Comparison of ENCODE assay signal across 1 cellular context in the genomic region with DNA sequence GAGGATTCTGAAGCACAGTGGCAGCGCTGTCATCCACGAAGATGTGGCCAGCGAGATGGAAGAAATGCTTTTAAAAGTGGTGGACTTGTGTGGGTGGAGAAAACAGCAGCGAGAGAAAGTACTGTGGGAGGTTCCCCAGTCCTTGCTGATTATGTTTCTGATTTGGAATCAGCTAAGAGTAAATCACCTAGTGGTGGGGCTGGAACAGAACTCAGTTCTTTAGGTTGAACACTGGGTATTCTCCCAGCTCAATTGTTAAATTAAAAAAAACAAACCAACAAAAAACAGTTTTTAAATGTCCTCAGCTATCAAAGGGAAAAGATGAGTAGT.
TF ChIP-seq lines count a peak whose summit lies in the region.

No MANE protein-coding gene starts in this region.

TF ChIP-seq in K562, 482 proteins besides CTCF, POLR2A, EP300 and RAD21 (continued from another document):
- TF ChIP-seq OTX1 (CRISPR knock-in tag; IDR thresholded peaks at IDR 0.05) (no peak), GTF2F1 (IDR thresholded peaks at IDR 0.05; ENCODE audit: low read depth, low read length) (no peak), SMAD4 (CRISPR knock-in tag; conservative IDR thresholded peaks at IDR 0.05) (no peak), HOXB6 (CRISPR knock-in tag; IDR thresholded peaks at IDR 0.05; ENCODE audit: borderline replicate concordance) (no peak), ZNF766 (CRISPR knock-in tag; conservative IDR thresholded peaks at IDR 0.05) (no peak), ZNF197 (CRISPR knock-in tag; IDR thresholded peaks at IDR 0.05; ENCODE audit: low read depth) (no peak), PCBP1 (IDR thresholded peaks at IDR 0.05; ENCODE audit: low read depth, low read length, poor library complexity, severe bottlenecking) (no peak), ZFP36 (IDR thresholded peaks at IDR 0.05; ENCODE audit: low read depth, low read length, partially characterized antibody) (no peak), RBBP5 (IDR thresholded peaks at IDR 0.05; ENCODE audit: borderline replicate concordance, insufficient read depth, low read length, poor library complexity, severe bottlenecking) (no peak), CXXC5 (CRISPR knock-in tag; IDR thresholded peaks at IDR 0.05) (no peak), BRD9 (IDR thresholded peaks at IDR 0.05; ENCODE audit: low read depth, partially characterized antibody) (peak; percentile 38), ZBTB17 (CRISPR knock-in tag; IDR thresholded peaks at IDR 0.05) (no peak), POLR2H (tag; IDR thresholded peaks at IDR 0.05; ENCODE audit: low read depth) (no peak), SMARCE1 (IDR thresholded peaks at IDR 0.05) (0 out of 2 replicates have a peak, but pooled peaks have one; percentile 7), NELFE (IDR thresholded peaks at IDR 0.05; ENCODE audit: insufficient read depth, insufficient read length) (no peak), U2AF2 (optimal IDR thresholded peaks at IDR 0.05; ENCODE audit: low read depth, low read length) (no peak)
- TF ChIP-seq, protein P1, sequence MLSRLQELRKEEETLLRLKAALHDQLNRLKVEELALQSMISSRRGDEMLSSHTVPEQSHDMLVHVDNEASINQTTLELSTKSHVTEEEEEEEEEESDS (CRISPR knock-in tag; IDR thresholded peaks at IDR 0.05), result no peak
- TF ChIP-seq, protein P2, sequence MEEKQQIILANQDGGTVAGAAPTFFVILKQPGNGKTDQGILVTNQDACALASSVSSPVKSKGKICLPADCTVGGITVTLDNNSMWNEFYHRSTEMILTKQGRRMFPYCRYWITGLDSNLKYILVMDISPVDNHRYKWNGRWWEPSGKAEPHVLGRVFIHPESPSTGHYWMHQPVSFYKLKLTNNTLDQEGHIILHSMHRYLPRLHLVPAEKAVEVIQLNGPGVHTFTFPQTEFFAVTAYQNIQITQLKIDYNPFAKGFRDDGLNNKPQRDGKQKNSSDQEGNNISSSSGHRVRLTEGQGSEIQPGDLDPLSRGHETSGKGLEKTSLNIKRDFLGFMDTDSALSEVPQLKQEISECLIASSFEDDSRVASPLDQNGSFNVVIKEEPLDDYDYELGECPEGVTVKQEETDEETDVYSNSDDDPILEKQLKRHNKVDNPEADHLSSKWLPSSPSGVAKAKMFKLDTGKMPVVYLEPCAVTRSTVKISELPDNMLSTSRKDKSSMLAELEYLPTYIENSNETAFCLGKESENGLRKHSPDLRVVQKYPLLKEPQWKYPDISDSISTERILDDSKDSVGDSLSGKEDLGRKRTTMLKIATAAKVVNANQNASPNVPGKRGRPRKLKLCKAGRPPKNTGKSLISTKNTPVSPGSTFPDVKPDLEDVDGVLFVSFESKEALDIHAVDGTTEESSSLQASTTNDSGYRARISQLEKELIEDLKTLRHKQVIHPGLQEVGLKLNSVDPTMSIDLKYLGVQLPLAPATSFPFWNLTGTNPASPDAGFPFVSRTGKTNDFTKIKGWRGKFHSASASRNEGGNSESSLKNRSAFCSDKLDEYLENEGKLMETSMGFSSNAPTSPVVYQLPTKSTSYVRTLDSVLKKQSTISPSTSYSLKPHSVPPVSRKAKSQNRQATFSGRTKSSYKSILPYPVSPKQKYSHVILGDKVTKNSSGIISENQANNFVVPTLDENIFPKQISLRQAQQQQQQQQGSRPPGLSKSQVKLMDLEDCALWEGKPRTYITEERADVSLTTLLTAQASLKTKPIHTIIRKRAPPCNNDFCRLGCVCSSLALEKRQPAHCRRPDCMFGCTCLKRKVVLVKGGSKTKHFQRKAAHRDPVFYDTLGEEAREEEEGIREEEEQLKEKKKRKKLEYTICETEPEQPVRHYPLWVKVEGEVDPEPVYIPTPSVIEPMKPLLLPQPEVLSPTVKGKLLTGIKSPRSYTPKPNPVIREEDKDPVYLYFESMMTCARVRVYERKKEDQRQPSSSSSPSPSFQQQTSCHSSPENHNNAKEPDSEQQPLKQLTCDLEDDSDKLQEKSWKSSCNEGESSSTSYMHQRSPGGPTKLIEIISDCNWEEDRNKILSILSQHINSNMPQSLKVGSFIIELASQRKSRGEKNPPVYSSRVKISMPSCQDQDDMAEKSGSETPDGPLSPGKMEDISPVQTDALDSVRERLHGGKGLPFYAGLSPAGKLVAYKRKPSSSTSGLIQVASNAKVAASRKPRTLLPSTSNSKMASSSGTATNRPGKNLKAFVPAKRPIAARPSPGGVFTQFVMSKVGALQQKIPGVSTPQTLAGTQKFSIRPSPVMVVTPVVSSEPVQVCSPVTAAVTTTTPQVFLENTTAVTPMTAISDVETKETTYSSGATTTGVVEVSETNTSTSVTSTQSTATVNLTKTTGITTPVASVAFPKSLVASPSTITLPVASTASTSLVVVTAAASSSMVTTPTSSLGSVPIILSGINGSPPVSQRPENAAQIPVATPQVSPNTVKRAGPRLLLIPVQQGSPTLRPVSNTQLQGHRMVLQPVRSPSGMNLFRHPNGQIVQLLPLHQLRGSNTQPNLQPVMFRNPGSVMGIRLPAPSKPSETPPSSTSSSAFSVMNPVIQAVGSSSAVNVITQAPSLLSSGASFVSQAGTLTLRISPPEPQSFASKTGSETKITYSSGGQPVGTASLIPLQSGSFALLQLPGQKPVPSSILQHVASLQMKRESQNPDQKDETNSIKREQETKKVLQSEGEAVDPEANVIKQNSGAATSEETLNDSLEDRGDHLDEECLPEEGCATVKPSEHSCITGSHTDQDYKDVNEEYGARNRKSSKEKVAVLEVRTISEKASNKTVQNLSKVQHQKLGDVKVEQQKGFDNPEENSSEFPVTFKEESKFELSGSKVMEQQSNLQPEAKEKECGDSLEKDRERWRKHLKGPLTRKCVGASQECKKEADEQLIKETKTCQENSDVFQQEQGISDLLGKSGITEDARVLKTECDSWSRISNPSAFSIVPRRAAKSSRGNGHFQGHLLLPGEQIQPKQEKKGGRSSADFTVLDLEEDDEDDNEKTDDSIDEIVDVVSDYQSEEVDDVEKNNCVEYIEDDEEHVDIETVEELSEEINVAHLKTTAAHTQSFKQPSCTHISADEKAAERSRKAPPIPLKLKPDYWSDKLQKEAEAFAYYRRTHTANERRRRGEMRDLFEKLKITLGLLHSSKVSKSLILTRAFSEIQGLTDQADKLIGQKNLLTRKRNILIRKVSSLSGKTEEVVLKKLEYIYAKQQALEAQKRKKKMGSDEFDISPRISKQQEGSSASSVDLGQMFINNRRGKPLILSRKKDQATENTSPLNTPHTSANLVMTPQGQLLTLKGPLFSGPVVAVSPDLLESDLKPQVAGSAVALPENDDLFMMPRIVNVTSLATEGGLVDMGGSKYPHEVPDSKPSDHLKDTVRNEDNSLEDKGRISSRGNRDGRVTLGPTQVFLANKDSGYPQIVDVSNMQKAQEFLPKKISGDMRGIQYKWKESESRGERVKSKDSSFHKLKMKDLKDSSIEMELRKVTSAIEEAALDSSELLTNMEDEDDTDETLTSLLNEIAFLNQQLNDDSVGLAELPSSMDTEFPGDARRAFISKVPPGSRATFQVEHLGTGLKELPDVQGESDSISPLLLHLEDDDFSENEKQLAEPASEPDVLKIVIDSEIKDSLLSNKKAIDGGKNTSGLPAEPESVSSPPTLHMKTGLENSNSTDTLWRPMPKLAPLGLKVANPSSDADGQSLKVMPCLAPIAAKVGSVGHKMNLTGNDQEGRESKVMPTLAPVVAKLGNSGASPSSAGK (IDR thresholded peaks at IDR 0.05), result no peak
- TF ChIP-seq, protein P3, sequence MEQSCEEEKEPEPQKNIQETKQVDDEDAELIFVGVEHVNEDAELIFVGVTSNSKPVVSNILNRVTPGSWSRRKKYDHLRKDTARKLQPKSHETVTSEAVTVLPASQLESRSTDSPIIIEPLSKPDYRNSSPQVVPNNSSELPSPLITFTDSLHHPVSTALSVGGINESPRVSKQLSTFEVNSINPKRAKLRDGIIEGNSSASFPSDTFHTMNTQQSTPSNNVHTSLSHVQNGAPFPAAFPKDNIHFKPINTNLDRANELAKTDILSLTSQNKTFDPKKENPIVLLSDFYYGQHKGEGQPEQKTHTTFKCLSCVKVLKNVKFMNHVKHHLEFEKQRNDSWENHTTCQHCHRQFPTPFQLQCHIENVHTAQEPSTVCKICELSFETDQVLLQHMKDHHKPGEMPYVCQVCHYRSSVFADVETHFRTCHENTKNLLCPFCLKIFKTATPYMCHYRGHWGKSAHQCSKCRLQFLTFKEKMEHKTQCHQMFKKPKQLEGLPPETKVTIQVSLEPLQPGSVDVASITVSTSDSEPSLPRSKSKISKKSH (CRISPR knock-in tag; IDR thresholded peaks at IDR 0.05), result no peak
TF ChIP-seq in K562: peak in this region for 11.
